16 cellular contexts compared by ENCODE assay signal in genomic region chr2:197904446-197904845, GRCh38.
A peak's percentile ranks its signal among the peaks of the same experiment; 100 is the strongest.
DNase-seq lines count a peak whose midpoint lies in the region; ATAC-seq and TF ChIP-seq lines count a peak whose summit lies in the region.
"Had no signal": no experiment of that assay in that cellular context is flagged by ENCODE, and none has a peak within 500 bp of the region (broad histone marks: within the 10 kb centered on the region; RNA-seq: fewer than 3 reads in every experiment).

No MANE protein-coding gene starts in this region.

- H3K9ac ChIP-seq in IMR-90 (ENCODE audit: low read depth, low read length) = no peak overlapping the region
- H3K9ac ChIP-seq: parathyroid adenoma had no signal

- H3K36me3 ChIP-seq in IMR-90 (ENCODE audit: control insufficient read depth, insufficient read depth, low read length) = no peaks in the 10 kb centered on the region
- H3K36me3 ChIP-seq: uterus had no signal

- H3K56ac ChIP-seq in IMR-90 (ENCODE audit: extremely low read depth, insufficient read depth, low read length) = no peak overlapping the region

- no peak overlapping the region for H2AK9ac ChIP-seq in IMR-90 (replicated peaks; ENCODE audit: low read depth, low read length, poor library complexity)

- H3K23ac ChIP-seq in IMR-90 (ENCODE audit: low read depth, low read length) = no peak overlapping the region

- peaks cover 5% of the 10 kb centered on the region for H3K27me3 Mint-ChIP-seq in activated T-helper 17 cell treated with anti-CD3 and anti-CD28 coated beads, Interleukin-2, amount 50 U/mL, for 72 hours
- H3K27me3 Mint-ChIP-seq in osteocyte (ENCODE audit: unreplicated experiment) = peaks cover 25% of the 10 kb centered on the region

- in situ Hi-C loops in IMR-90 (cut with MboI; ENCODE audit: low sequenced_read_pairs) = no loop called here

- no peak overlapping the region for H3K4me2 ChIP-seq in IMR-90 (ENCODE audit: low read depth, low read length)

- no peaks in the 10 kb centered on the region for H3K79me1 ChIP-seq in IMR-90 (ENCODE audit: low read depth in 1 of 2, low read length in 2 of 2)

- no peak overlapping the region for H2BK120ac ChIP-seq in IMR-90 (ENCODE audit: low read depth, low read length)

- no peak for ATAC-seq in IMR-90 (ENCODE audit: low read depth)
- peak; percentile 97 for ATAC-seq in activated T-helper 17 cell treated with anti-CD3 and anti-CD28 coated beads, Interleukin-2, amount 50 U/mL, for 72 hours (replicated peaks)
- no peak for ATAC-seq in HG02623 (IDR thresholded peaks at IDR 0.05; ENCODE audit: unreplicated experiment)
- ATAC-seq: Panc1 had no signal

- CTCF ChIA-PET in IMR-90 (lab: Yijun Ruan, JAX) = no interaction called here

- H2BK5ac ChIP-seq in IMR-90 (ENCODE audit: low read depth, low read length, poor library complexity, severe bottlenecking) = no peak overlapping the region

- TF ChIP-seq CTCF in IMR-90 (conservative IDR thresholded peaks at IDR 0.05; ENCODE audit: low read depth, low read length) = no peak
- TF ChIP-seq CTCF in osteocyte (IDR thresholded peaks at IDR 0.05) = no peak

- peaks cover 5% of the 10 kb centered on the region for H3K36me3 Mint-ChIP-seq in activated T-helper 17 cell treated with anti-CD3 and anti-CD28 coated beads, Interleukin-2, amount 50 U/mL, for 72 hours (ENCODE audit: low read depth)
- H3K36me3 Mint-ChIP-seq in osteocyte (ENCODE audit: unreplicated experiment) = no peaks in the 10 kb centered on the region

- H4K5ac ChIP-seq in IMR-90 (ENCODE audit: low read depth, low read length) = no peak overlapping the region

- H2BK20ac ChIP-seq in IMR-90 (ENCODE audit: low read depth, low read length) = no peak overlapping the region

- H3K27ac ChIP-seq in IMR-90 (ENCODE audit: insufficient read depth, low read length) = no peak overlapping the region
- H3K27ac ChIP-seq: parathyroid adenoma, uterus had no signal

- no peak overlapping the region for H4K91ac ChIP-seq in IMR-90 (ENCODE audit: insufficient read depth, low read depth, low read length)

- H3K4me3 Mint-ChIP-seq in activated T-helper 17 cell treated with anti-CD3 and anti-CD28 coated beads, Interleukin-2, amount 50 U/mL, for 72 hours = peak overlapping the region; percentile 29
- no peak overlapping the region for H3K4me3 Mint-ChIP-seq in osteocyte (ENCODE audit: unreplicated experiment)

- H3K4me1 Mint-ChIP-seq in activated T-helper 17 cell treated with anti-CD3 and anti-CD28 coated beads, Interleukin-2, amount 50 U/mL, for 72 hours = peaks cover 25% of the 10 kb centered on the region
- peaks cover 5% of the 10 kb centered on the region for H3K4me1 Mint-ChIP-seq in osteocyte (ENCODE audit: unreplicated experiment)

- H3K27ac Mint-ChIP-seq in activated T-helper 17 cell treated with anti-CD3 and anti-CD28 coated beads, Interleukin-2, amount 50 U/mL, for 72 hours = peak overlapping the region; percentile 2
- no peak overlapping the region for H3K27ac Mint-ChIP-seq in osteocyte (ENCODE audit: unreplicated experiment)

- no peak overlapping the region for H3K4me3 ChIP-seq in IMR-90 (ENCODE audit: insufficient read depth, low read depth, low read length)
- H3K4me3 ChIP-seq: uterus had no signal

- no peak overlapping the region for H4K8ac ChIP-seq in IMR-90 (ENCODE audit: low read depth in 2 of 2, low read length in 2 of 2)

- H3K9me3 Mint-ChIP-seq in activated T-helper 17 cell treated with anti-CD3 and anti-CD28 coated beads, Interleukin-2, amount 50 U/mL, for 72 hours = no peaks in the 10 kb centered on the region
- no peaks in the 10 kb centered on the region for H3K9me3 Mint-ChIP-seq in osteocyte (ENCODE audit: unreplicated experiment)

- H2BK15ac ChIP-seq in IMR-90 (ENCODE audit: low read depth, low read length) = no peak overlapping the region

- POLR2A ChIA-PET in IMR-90 (lab: Charles Lee; ENCODE audit: unreplicated experiment) = no interaction called here

- peak; percentile 32 for DNase-seq in activated CD4-positive, alpha-beta T cell treated with anti-CD3 and anti-CD28 coated beads for 48 hours
- DNase-seq in activated CD4-positive, alpha-beta T cell treated with anti-CD3 and anti-CD28 coated beads, Interleukin-2, amount 50 U/mL, for 1 hour = no peak
- DNase-seq in IMR-90 (no peak), AG20443 (ENCODE audit: low spot score) (no peak), osteocyte (ENCODE audit: extremely low spot score, unreplicated experiment) (no peak)
- DNase-seq in stimulated activated CD4-positive, alpha-beta T cell treated with anti-CD3 and anti-CD28 coated beads, Interleukin-4, amount 100 ng/mL, for 24 hours = peak; percentile 49
- DNase-seq: activated CD8-positive, alpha-beta memory T cell treated with anti-CD3 and anti-CD28 coated beads, Interleukin-2, amount 50 U/mL, for 48 hours; GOT3; midbrain; NCI-H1092 treated with DMSO at 0.1 percent for 48 hours; NCI-H446; uterus had no signal

- no peak overlapping the region for H3K18ac ChIP-seq in IMR-90 (ENCODE audit: low read depth, low read length)

- H3K4me1 ChIP-seq in IMR-90 (ENCODE audit: control insufficient read depth, insufficient read depth, low read length) = peaks cover 1% of the 10 kb centered on the region; the same call in 1 of the 2 replicates
- H3K4me1 ChIP-seq: uterus had no signal

- H3K14ac ChIP-seq in IMR-90 (replicated peaks; ENCODE audit: low read depth, low read length) = no peak overlapping the region; the same call in 1 of the 2 replicates

- H3K9me3 ChIP-seq in IMR-90 (ENCODE audit: control insufficient read depth, insufficient read depth, low read length) = no peaks in the 10 kb centered on the region
- H3K9me3 ChIP-seq: uterus had no signal

- peak overlapping the region; percentile 50; the same call in 1 of the 2 replicates for H2AK5ac ChIP-seq in IMR-90 (ENCODE audit: low read depth, low read length)

- dilution Hi-C loops in IMR-90 (cut with HindIII; ENCODE audit: low sequenced_read_pairs, unreplicated experiment) = no loop called here

- intact Hi-C loops in IMR-90 (cut with micrococcal nuclease) = no loop called here

- TF ChIP-seq RAD21 in IMR-90 (IDR thresholded peaks at IDR 0.05; ENCODE audit: low read length) = no peak

- H2AFZ ChIP-seq in IMR-90 (replicated peaks; ENCODE audit: low read length, poor library complexity) = no peak overlapping the region
- H2AFZ ChIP-seq: parathyroid adenoma had no signal

- no peaks in the 10 kb centered on the region for H3K27me3 ChIP-seq in IMR-90 (ENCODE audit: control insufficient read depth, insufficient read depth, low read length)
- H3K27me3 ChIP-seq: uterus had no signal

- no CpG with 5 or more reads among the region's 2 CpGs for WGBS in IMR-90 (ENCODE audit: extremely low coverage in 2 of 2, insufficient read length in 1 of 2), 2 experiments

- no peaks in the 10 kb centered on the region for H3K9me1 ChIP-seq in IMR-90 (ENCODE audit: insufficient read depth, low read length)

- no peak overlapping the region for H3K4ac ChIP-seq in IMR-90 (ENCODE audit: low read depth, low read length)

- no TSS peak for BruUV-seq in IMR-90 (replicated peaks; lab: Mats Ljungman, UMichigan)

- no peak for TF ChIP-seq POLR2A in IMR-90 (IDR thresholded peaks at IDR 0.05; ENCODE audit: low read depth, low read length)

- H4K20me1 ChIP-seq in IMR-90 (ENCODE audit: insufficient read depth, low read length) = no peaks in the 10 kb centered on the region; the same call in 1 of the 2 replicates

TF ChIP-seq in IMR-90, 13 proteins besides CTCF, POLR2A, EP300 and RAD21:
- TF ChIP-seq MXI1 (IDR thresholded peaks at IDR 0.05; ENCODE audit: borderline replicate concordance, low read depth, low read length) = no peak
- no peak for TF ChIP-seq CEBPB (IDR thresholded peaks at IDR 0.05; ENCODE audit: low read depth, low read length)
- no peak for TF ChIP-seq MAZ (IDR thresholded peaks at IDR 0.05; ENCODE audit: borderline replicate concordance, low read depth, low read length)
- no peak for TF ChIP-seq MAFK (IDR thresholded peaks at IDR 0.05; ENCODE audit: low read depth, low read length)
- TF ChIP-seq CHD1 (IDR thresholded peaks at IDR 0.05; ENCODE audit: low read depth, low read length) = no peak
- no peak for TF ChIP-seq USF2 (IDR thresholded peaks at IDR 0.05; ENCODE audit: low read depth, low read length)
- no peak for TF ChIP-seq NFE2L2 (IDR thresholded peaks at IDR 0.05; ENCODE audit: low read depth, low read length)
- TF ChIP-seq FOS (IDR thresholded peaks at IDR 0.05; ENCODE audit: low read depth, low read length) = no peak
- no peak for TF ChIP-seq BHLHE40 (IDR thresholded peaks at IDR 0.05; ENCODE audit: low read depth, low read length)
TF ChIP-seq in IMR-90: peak in this region for 0.

Comparison
In these comparisons a context has a peak if more than half of its experiments do, and no peak if none do; other contexts are left out.
1. DNase-seq: peak in activated CD4-positive, alpha-beta T cell treated with anti-CD3 and anti-CD28 coated beads for 48 hours (single experiment) and stimulated activated CD4-positive, alpha-beta T cell treated with anti-CD3 and anti-CD28 coated beads, Interleukin-4, amount 100 ng/mL, for 24 hours (single experiment); none in activated CD4-positive, alpha-beta T cell treated with anti-CD3 and anti-CD28 coated beads, Interleukin-2, amount 50 U/mL, for 1 hour (single experiment), IMR-90 (single experiment), AG20443 (single experiment) and osteocyte (single experiment).